15 cellular contexts compared by ENCODE assay signal in the genomic region with DNA sequence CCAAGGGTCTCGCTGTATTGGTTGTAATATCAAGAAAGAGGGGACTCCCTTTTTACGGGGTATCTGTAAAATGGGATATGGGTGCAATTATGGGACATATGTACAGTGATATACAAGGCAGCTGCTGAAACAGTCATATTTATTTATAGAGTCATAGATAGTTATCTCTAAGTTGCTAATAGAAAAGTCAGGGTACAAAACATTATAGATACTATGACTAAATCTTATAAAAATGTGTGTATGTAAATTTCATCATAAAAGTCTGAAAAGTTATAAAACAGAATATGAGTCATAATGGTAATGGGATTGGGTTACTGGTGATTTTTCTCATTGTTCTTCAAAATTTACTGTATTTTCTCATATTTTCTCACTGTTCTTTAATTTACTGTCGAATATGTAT.
"Had no signal": no experiment of that assay in that cellular context is flagged by ENCODE, and none has a peak within 500 bp of the region (broad histone marks: within the 10 kb centered on the region; RNA-seq: fewer than 3 reads in every experiment).

No MANE protein-coding gene starts in this region.

- ATAC-seq: left cardiac atrium; lower lobe of right lung; naive thymus-derived CD4-positive, alpha-beta T cell had no signal

- H3K9me3 ChIP-seq: lower lobe of right lung, stomach, thoracic aorta had no signal

- H3K4me3 ChIP-seq: dorsolateral prefrontal cortex, lower lobe of right lung, stomach, thoracic aorta had no signal

- DNase-seq: activated CD4-positive, alpha-beta memory T cell treated with anti-CD3 and anti-CD28 coated beads for 36 hours; activated gamma-delta T cell treated with Interleukin-2 at 50 U/mL for 16 hours; activated naive CD8-positive, alpha-beta T cell treated with anti-CD3 and anti-CD28 coated beads for 36 hours; activated T-cell treated with anti-CD3 and anti-CD28 coated beads, Interleukin-2, amount 50 U/mL, for 48 hours; anterior cingulate cortex; dorsolateral prefrontal cortex; left cardiac atrium; lower lobe of right lung; naive thymus-derived CD4-positive, alpha-beta T cell; posterior cingulate gyrus; small intestine; stomach; T1000 had no signal

- H3K27me3 ChIP-seq: stomach had no signal

- H3K36me3 ChIP-seq: lower lobe of right lung, stomach, thoracic aorta had no signal

- H3K27ac ChIP-seq: dorsolateral prefrontal cortex, lower lobe of right lung, stomach, thoracic aorta, VCaP had no signal

- H3K4me1 ChIP-seq: lower lobe of right lung, stomach had no signal
